1 cellular context compared by ENCODE assay signal in the genomic region with DNA sequence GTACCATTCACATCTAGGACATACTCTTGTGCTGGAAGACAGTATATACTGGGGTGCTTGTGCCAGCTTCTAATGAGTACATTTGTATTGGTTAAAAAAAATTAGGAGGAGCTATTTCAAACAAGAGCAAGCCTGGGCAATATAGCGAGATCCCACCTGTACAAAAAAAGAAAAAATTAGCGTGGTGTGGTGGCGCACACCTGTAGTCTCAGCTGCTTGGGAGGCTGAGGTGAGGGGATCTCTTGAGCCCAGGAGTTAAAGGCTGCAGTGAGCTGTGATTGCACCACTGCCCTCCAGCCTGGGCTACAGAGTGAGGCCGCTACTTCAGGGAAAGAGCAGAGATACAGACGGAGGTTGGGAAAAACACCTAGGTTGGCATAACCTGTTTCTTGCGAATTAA.
TF ChIP-seq lines count a peak whose summit lies in the region.

No MANE protein-coding gene starts in this region.

TF ChIP-seq in IMR-90, 13 proteins besides CTCF, POLR2A, EP300 and RAD21 (continued from another document):
- TF ChIP-seq RCOR1 (IDR thresholded peaks at IDR 0.05; ENCODE audit: insufficient replicate concordance, low read length) (no peak), FOS (IDR thresholded peaks at IDR 0.05; ENCODE audit: low read depth, low read length) (no peak), SMC3 (IDR thresholded peaks at IDR 0.05; ENCODE audit: low read depth, low read length) (no peak)
TF ChIP-seq in IMR-90: peak in this region for 0.
